In genomic region chr6:42451595-42452170, GRCh38 we compare ENCODE assay signal across 8 cellular contexts. TPM values are rescaled to one million over a fixed set of nuclear protein-coding genes. Genes with fewer than 3 reads are reported as not detected.
DNase-seq lines count a peak whose midpoint lies in the region; ATAC-seq and TF ChIP-seq lines count a peak whose summit lies in the region.

Gene TRERF1 (minus strand): TSS chr6:42451926. CDS start chr6:42269590, 182,336 bp downstream.

- no peaks in the 10 kb centered on the region for H4K20me1 ChIP-seq in hepatocyte (ENCODE audit: insufficient read depth, poor library complexity, severe bottlenecking)

- no peaks in the 10 kb centered on the region for H3K9me3 ChIP-seq in hepatocyte (ENCODE audit: low read depth)

- WGBS in hepatocyte (ENCODE audit: low lambda C conversion rate, missing lambda C conversion rate): 0% methylated on average over 8 of the region's 28 CpGs

- H3K27me3 ChIP-seq in hepatocyte: no peaks in the 10 kb centered on the region

- H3K79me2 ChIP-seq in hepatocyte: peaks cover 43% of the 10 kb centered on the region

- no peak for TF ChIP-seq CTCF in hepatocyte (IDR thresholded peaks at IDR 0.05; ENCODE audit: poor library complexity)
- no peak for TF ChIP-seq CTCF in retinal pigment epithelial cell (conservative IDR thresholded peaks at IDR 0.05; ENCODE audit: low read depth, low read length)

- H3K9me2 ChIP-seq in hepatocyte (replicated peaks; ENCODE audit: insufficient read depth): no peaks in the 10 kb centered on the region

- H3K4me3 ChIP-seq in hepatocyte (peak within 1 kb of the TSS; percentile 91), retinal pigment epithelial cell (ENCODE audit: low read length) (peak within 1 kb of the TSS; percentile 83)

- H3K36me3 ChIP-seq in hepatocyte (replicated peaks; ENCODE audit: insufficient read depth, low read depth): no peaks in the 10 kb centered on the region

- peak within 1 kb of the TSS; percentile 84 for H2AFZ ChIP-seq in hepatocyte

- peak within 1 kb of the TSS; percentile 88 for H3K4me2 ChIP-seq in hepatocyte

- H3K4me1 ChIP-seq in hepatocyte (ENCODE audit: insufficient read depth): peaks cover 14% of the 10 kb centered on the region

- peak; percentile 31 for ATAC-seq in GM21723 (IDR thresholded peaks at IDR 0.05; ENCODE audit: unreplicated experiment)
- ATAC-seq in GM21717 (IDR thresholded peaks at IDR 0.05; ENCODE audit: unreplicated experiment): no peak

- DNase-seq in AML-193 (lab: John Stamatoyannopoulos, UW) (peak; percentile 81), NCI-H146 (lab: John Stamatoyannopoulos, UW) (peak; percentile 97), astrocyte of the hippocampus (ENCODE audit: low read depth, low spot score) (peak; percentile 65), hepatocyte (ENCODE audit: low spot score) (peak; percentile 77), retinal pigment epithelial cell (ENCODE audit: low read depth) (no peak)

- intact Hi-C loops in T-helper 1 cell treated with Interleukin-12 subunit alpha and Interleukin-12 subunit beta and Interleukin-4 antibody, amounts not matched to agents 30 ng/mL and 1 ng/mL, for 36 hours (cut with micrococcal nuclease): loop anchor here (1.0 to 10.0 kb wide), 19 partner anchors 29 to 1176 kb away; partner anchors contain the start of genes GTPBP2, MRPS10, SRF and TAF8

- peak within 1 kb of the TSS; percentile 97 for H3K27ac ChIP-seq in hepatocyte

RNA-seq across cellular contexts. Expression of gene TRERF1, which starts in this region (rescaled TPM):
- total RNA-seq in T-helper 1 cell treated with Interleukin-12 subunit alpha and Interleukin-12 subunit beta and Interleukin-4 antibody, amounts not matched to agents 30 ng/mL and 1 ng/mL, for 36 hours: 48.9 and 49.1 TPM in 2 replicates
- total RNA-seq in hepatocyte: 3.1 and 5.1 TPM in 2 replicates
- polyA plus RNA-seq in hepatocyte: 3.2 and 5.2 TPM in 2 replicates
